Comparison of ENCODE assay signal across 8 cellular contexts in genomic region chrX:52995135-52995973, GRCh38. TPM values are rescaled to one million over a fixed set of nuclear protein-coding genes. Genes with fewer than 3 reads are reported as not detected.
DNase-seq lines count a peak whose midpoint lies in the region; ATAC-seq and TF ChIP-seq lines count a peak whose summit lies in the region.

No MANE protein-coding gene starts in this region.

- H3K27ac Mint-ChIP-seq in activated CD4-positive, alpha-beta T cell treated with anti-CD3 and anti-CD28 coated beads, Interleukin-2, amount 10 ng/mL, durations not matched to agents 24 days and 14 days = peak overlapping the region; percentile 99

- H3K9ac ChIP-seq in BLaER1 = peak overlapping the region; percentile 83

- TF ChIP-seq CTCF in coronary artery (IDR thresholded peaks at IDR 0.05) = peak; percentile 37

- H3K4me3 Mint-ChIP-seq in activated CD4-positive, alpha-beta T cell treated with anti-CD3 and anti-CD28 coated beads, Interleukin-2, amount 10 ng/mL, durations not matched to agents 24 days and 14 days = peak overlapping the region; percentile 87

- intact Hi-C loops in activated CD4-positive, alpha-beta T cell treated with anti-CD3 and anti-CD28 coated beads, Interleukin-2, amount 10 ng/mL, durations not matched to agents 24 days and 14 days (cut with micrococcal nuclease) = loop anchor here (5.0 kb wide), 1 partner anchor 87 kb away; the partner anchor contains the start of gene TSPYL2

- H3K4me3 ChIP-seq in BLaER1 = peak overlapping the region; percentile 71
- H3K4me3 ChIP-seq in coronary artery = peak overlapping the region; percentile 70

- DNase-seq in GM19240 (ENCODE audit: insufficient read length, low spot score) = peak; percentile 71
- DNase-seq in NCI-H524 treated with DMSO at 0.1 percent for 48 hours (lab: John Stamatoyannopoulos, UW) = peak; percentile 90
- DNase-seq in activated CD4-positive, alpha-beta T cell treated with anti-CD3 and anti-CD28 coated beads, Interleukin-2, amount 10 ng/mL, durations not matched to agents 24 days and 14 days = peak; percentile 97
- DNase-seq in coronary artery (ENCODE audit: low spot score) = peak; percentile 96
- peak; percentile 98 for DNase-seq in left kidney (ENCODE audit: low read depth, low spot score)
- peak; percentile 89 for DNase-seq in stimulated activated CD4-positive, alpha-beta T cell treated with anti-CD3 and anti-CD28 coated beads, Interleukin-2, amount 100 ng/mL, for 24 hours

- no peaks in the 10 kb centered on the region for H3K36me3 Mint-ChIP-seq in activated CD4-positive, alpha-beta T cell treated with anti-CD3 and anti-CD28 coated beads, Interleukin-2, amount 10 ng/mL, durations not matched to agents 24 days and 14 days (ENCODE audit: low read depth)

- no peaks in the 10 kb centered on the region for H3K9me3 Mint-ChIP-seq in activated CD4-positive, alpha-beta T cell treated with anti-CD3 and anti-CD28 coated beads, Interleukin-2, amount 10 ng/mL, durations not matched to agents 24 days and 14 days

- H3K4me1 ChIP-seq in BLaER1 = peaks cover 20% of the 10 kb centered on the region

- ATAC-seq in HG03460 (IDR thresholded peaks at IDR 0.05; ENCODE audit: unreplicated experiment) = peak; percentile 97

- 0 out of 2 replicates have a peak, but pooled peaks cover 1% of the 10 kb centered on the region for H4K20me1 ChIP-seq in BLaER1

- H3K27ac ChIP-seq in BLaER1 (peak overlapping the region; percentile 86), coronary artery (peak overlapping the region; percentile 71 to 90)

- H3K27me3 ChIP-seq in BLaER1 = peaks cover 91% of the 10 kb centered on the region

- H3K36me3 ChIP-seq in BLaER1 = no peaks in the 10 kb centered on the region

- no peaks in the 10 kb centered on the region for H3K27me3 Mint-ChIP-seq in activated CD4-positive, alpha-beta T cell treated with anti-CD3 and anti-CD28 coated beads, Interleukin-2, amount 10 ng/mL, durations not matched to agents 24 days and 14 days

- no peaks in the 10 kb centered on the region for H3K9me3 ChIP-seq in BLaER1

- H3K4me1 Mint-ChIP-seq in activated CD4-positive, alpha-beta T cell treated with anti-CD3 and anti-CD28 coated beads, Interleukin-2, amount 10 ng/mL, durations not matched to agents 24 days and 14 days = peaks cover 17% of the 10 kb centered on the region

- peak overlapping the region; percentile 75 for H3K4me2 ChIP-seq in BLaER1

RNA-seq across cellular contexts. Expression of gene FAM156A, which starts 37.0 kb away (rescaled TPM):
- total RNA-seq in activated CD4-positive, alpha-beta T cell treated with anti-CD3 and anti-CD28 coated beads, Interleukin-2, amount 10 ng/mL, durations not matched to agents 24 days and 14 days = 27.3 and 28.3 TPM in 2 replicates

RNA-seq across cellular contexts. Expression of gene GPR173, which starts 53.2 kb away (rescaled TPM):
- not detected in 2 replicates for total RNA-seq in activated CD4-positive, alpha-beta T cell treated with anti-CD3 and anti-CD28 coated beads, Interleukin-2, amount 10 ng/mL, durations not matched to agents 24 days and 14 days

Comparison
In these comparisons a context has a peak if more than half of its experiments do, and no peak if none do; other contexts are left out.
1. Peak in every context shown above with its lines: DNase-seq, ATAC-seq, H3K4me3 ChIP-seq and H3K27ac ChIP-seq.